Comparison of ENCODE assay signal across 8 cellular contexts in the genomic region with DNA sequence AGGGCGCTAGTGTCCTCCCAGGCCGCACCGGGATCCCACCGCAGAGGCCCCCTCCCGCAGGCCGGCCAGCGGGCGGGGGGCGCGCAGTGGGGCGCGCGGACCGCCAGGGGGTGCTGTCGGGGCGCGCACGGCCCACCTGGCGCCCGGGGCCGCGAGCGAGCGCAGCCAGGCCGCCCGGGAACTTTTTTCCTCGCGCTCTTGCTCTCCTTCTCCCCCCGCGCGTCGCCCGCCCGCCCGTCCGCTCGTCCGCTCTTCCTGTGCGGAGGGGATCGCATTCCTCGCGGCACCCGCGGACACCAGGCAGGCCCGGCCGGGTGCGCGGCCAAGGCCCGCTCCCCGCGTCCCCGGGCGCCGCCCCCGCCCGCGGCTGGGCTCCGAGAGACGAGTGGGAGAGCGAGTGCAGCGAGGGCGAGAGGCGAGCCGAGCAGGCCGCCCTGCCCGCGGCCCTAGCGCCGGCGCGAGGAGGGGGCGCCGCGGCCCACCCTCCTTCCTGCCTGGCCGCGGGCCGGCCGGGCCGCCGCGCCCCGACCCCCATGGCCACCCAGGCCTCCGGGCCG. TPM values are rescaled to one million over a fixed set of nuclear protein-coding genes. Genes with fewer than 3 reads are reported as not detected.
DNase-seq lines count a peak whose midpoint lies in the region; ATAC-seq and TF ChIP-seq lines count a peak whose summit lies in the region.

A gene with protein sequence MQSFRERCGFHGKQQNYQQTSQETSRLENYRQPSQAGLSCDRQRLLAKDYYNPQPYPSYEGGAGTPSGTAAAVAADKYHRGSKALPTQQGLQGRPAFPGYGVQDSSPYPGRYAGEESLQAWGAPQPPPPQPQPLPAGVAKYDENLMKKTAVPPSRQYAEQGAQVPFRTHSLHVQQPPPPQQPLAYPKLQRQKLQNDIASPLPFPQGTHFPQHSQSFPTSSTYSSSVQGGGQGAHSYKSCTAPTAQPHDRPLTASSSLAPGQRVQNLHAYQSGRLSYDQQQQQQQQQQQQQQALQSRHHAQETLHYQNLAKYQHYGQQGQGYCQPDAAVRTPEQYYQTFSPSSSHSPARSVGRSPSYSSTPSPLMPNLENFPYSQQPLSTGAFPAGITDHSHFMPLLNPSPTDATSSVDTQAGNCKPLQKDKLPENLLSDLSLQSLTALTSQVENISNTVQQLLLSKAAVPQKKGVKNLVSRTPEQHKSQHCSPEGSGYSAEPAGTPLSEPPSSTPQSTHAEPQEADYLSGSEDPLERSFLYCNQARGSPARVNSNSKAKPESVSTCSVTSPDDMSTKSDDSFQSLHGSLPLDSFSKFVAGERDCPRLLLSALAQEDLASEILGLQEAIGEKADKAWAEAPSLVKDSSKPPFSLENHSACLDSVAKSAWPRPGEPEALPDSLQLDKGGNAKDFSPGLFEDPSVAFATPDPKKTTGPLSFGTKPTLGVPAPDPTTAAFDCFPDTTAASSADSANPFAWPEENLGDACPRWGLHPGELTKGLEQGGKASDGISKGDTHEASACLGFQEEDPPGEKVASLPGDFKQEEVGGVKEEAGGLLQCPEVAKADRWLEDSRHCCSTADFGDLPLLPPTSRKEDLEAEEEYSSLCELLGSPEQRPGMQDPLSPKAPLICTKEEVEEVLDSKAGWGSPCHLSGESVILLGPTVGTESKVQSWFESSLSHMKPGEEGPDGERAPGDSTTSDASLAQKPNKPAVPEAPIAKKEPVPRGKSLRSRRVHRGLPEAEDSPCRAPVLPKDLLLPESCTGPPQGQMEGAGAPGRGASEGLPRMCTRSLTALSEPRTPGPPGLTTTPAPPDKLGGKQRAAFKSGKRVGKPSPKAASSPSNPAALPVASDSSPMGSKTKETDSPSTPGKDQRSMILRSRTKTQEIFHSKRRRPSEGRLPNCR (N-terminal part only) (plus strand): TSS at position 272 of the 557 bp plus-strand sequence. CDS start 111,491 bp downstream, outside the sequence.

- peak within 1 kb of the TSS; percentile 66 for H3K4me3 Mint-ChIP-seq in WTC11

- H3K27me3 ChIP-seq in smooth muscle cell (ENCODE audit: low read depth), result no peaks in the 10 kb centered on the region

- H3K27ac ChIP-seq in caudate nucleus (ENCODE audit: low read depth, low read length), result peak within 1 kb of the TSS; percentile 82
- H3K27ac ChIP-seq in smooth muscle cell (ENCODE audit: low read depth), result peak within 1 kb of the TSS; percentile 99

- TF ChIP-seq POLR2A in GM18505 (IDR thresholded peaks at IDR 0.05; ENCODE audit: borderline replicate concordance, extremely low read depth, insufficient read depth, insufficient read length), result peak; percentile 41

- peak within 1 kb of the TSS; percentile 98 for H3K4me2 ChIP-seq in smooth muscle cell

- under 1% methylated on average over 27 of the region's 84 CpGs for WGBS in smooth muscle cell (ENCODE audit: low lambda C conversion rate)

- H3K9me3 ChIP-seq in smooth muscle cell (replicated peaks; ENCODE audit: low read depth), result no peaks in the 10 kb centered on the region

- peaks cover 31% of the 10 kb centered on the region for H3F3A ChIP-seq in smooth muscle cell (ENCODE audit: low read depth)

- peak; percentile 73 for DNase-seq in NCI-H2196 (lab: John Stamatoyannopoulos, UW; ENCODE audit: unreplicated experiment)
- DNase-seq in WTC11 (ENCODE audit: low spot score), result peak; percentile 54
- peak in 49 of 61 donors; percentile 14 to 81 (median 53) for DNase-seq in caudate nucleus (lab: John Stamatoyannopoulos, UW)
- DNase-seq in inferior parietal cortex (ENCODE audit: extremely low spot score), result peak; percentile 58
- peak; percentile 53 for DNase-seq in smooth muscle cell (lab: John Stamatoyannopoulos, UW; ENCODE audit: unreplicated experiment)

- ATAC-seq in GM18505 (IDR thresholded peaks at IDR 0.05; ENCODE audit: unreplicated experiment), result peak; percentile 48
- ATAC-seq in HG02885 (IDR thresholded peaks at IDR 0.05; ENCODE audit: poor library complexity, unreplicated experiment), result peak; percentile 65
- peak; percentile 44 for ATAC-seq in WTC11
- ATAC-seq in GM18870 (IDR thresholded peaks at IDR 0.05; ENCODE audit: unreplicated experiment), result no peak

- H3K36me3 ChIP-seq in smooth muscle cell (ENCODE audit: low read depth), result no peaks in the 10 kb centered on the region

- peak within 1 kb of the TSS; percentile 81 for H2AFZ ChIP-seq in smooth muscle cell (ENCODE audit: low read depth)

- peaks cover 42% of the 10 kb centered on the region for H3K4me1 Mint-ChIP-seq in WTC11

- CTCF ChIA-PET in WTC11 (lab: Charles Lee), result interaction anchor here (0.6 to 3.0 kb wide), 17 partner anchors 9 to 238 kb away, joined by 3 to 18 read pairs (median 5); no protein-coding TSS in a partner anchor

- POLR2A ChIA-PET in WTC11 (lab: Charles Lee), result no interaction called here

- H3K9me3 Mint-ChIP-seq in WTC11, result no peaks in the 10 kb centered on the region

- TF ChIP-seq CTCF in WTC11 (IDR thresholded peaks at IDR 0.05) (peak; percentile 58; the same call in 1 of the 2 replicates), smooth muscle cell (IDR thresholded peaks at IDR 0.05; ENCODE audit: borderline replicate concordance, insufficient read depth, poor library complexity, severe bottlenecking) (peak; percentile 55)

- H3K36me3 Mint-ChIP-seq in WTC11, result no peaks in the 10 kb centered on the region

- no peak within 1 kb of the TSS for H3K27ac Mint-ChIP-seq in WTC11

- H3K4me3 ChIP-seq in smooth muscle cell, result peak within 1 kb of the TSS; percentile 92

- peaks cover 87% of the 10 kb centered on the region for H3K27me3 Mint-ChIP-seq in WTC11 (ENCODE audit: low read depth)

- H3K79me2 ChIP-seq in smooth muscle cell (ENCODE audit: low read depth), result peaks cover 39% of the 10 kb centered on the region

- H3K4me1 ChIP-seq in smooth muscle cell (ENCODE audit: low read depth), result peaks cover 17% of the 10 kb centered on the region

- peaks cover 11% of the 10 kb centered on the region for H4K20me1 ChIP-seq in smooth muscle cell (ENCODE audit: low read depth)

- peak within 1 kb of the TSS; percentile 99 for H3K9ac ChIP-seq in smooth muscle cell (ENCODE audit: low read depth)

TF ChIP-seq in WTC11, 78 proteins besides CTCF, POLR2A, EP300 and RAD21:
- TF ChIP-seq, protein P1, sequence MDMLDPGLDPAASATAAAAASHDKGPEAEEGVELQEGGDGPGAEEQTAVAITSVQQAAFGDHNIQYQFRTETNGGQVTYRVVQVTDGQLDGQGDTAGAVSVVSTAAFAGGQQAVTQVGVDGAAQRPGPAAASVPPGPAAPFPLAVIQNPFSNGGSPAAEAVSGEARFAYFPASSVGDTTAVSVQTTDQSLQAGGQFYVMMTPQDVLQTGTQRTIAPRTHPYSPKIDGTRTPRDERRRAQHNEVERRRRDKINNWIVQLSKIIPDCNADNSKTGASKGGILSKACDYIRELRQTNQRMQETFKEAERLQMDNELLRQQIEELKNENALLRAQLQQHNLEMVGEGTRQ (CRISPR knock-in tag; IDR thresholded peaks at IDR 0.05), result 0 out of 2 replicates have a peak, but pooled peaks have one; percentile 6
- TF ChIP-seq, protein P2, sequence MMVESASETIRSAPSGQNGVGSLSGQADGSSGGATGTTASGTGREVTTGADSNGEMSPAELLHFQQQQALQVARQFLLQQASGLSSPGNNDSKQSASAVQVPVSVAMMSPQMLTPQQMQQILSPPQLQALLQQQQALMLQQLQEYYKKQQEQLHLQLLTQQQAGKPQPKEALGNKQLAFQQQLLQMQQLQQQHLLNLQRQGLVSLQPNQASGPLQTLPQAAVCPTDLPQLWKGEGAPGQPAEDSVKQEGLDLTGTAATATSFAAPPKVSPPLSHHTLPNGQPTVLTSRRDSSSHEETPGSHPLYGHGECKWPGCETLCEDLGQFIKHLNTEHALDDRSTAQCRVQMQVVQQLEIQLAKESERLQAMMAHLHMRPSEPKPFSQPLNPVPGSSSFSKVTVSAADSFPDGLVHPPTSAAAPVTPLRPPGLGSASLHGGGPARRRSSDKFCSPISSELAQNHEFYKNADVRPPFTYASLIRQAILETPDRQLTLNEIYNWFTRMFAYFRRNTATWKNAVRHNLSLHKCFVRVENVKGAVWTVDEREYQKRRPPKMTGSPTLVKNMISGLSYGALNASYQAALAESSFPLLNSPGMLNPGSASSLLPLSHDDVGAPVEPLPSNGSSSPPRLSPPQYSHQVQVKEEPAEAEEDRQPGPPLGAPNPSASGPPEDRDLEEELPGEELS (CRISPR knock-in tag; IDR thresholded peaks at IDR 0.05), result 0 out of 2 replicates have a peak, but pooled peaks have one; percentile 15
- TF ChIP-seq JAZF1 (CRISPR knock-in tag; IDR thresholded peaks at IDR 0.05) (no peak), ZNF423 (CRISPR knock-in tag; IDR thresholded peaks at IDR 0.05) (peak; percentile 76), TP53 (CRISPR knock-in tag; IDR thresholded peaks at IDR 0.05) (0 out of 2 replicates have a peak, but pooled peaks have one; percentile 17)

RNA-seq across cellular contexts. Expression of the gene that starts here (rescaled TPM):
- 7.3 to 12.7 TPM (median 8.1 TPM) in 3 replicates for total RNA-seq in WTC11 (2021)
- total RNA-seq in smooth muscle cell, result 11.1 and 12.2 TPM in 2 replicates
- 17.6 and 19.2 TPM in 2 replicates for polyA plus RNA-seq in smooth muscle cell
